ENCODE assay signal across 19 cellular contexts in the genomic region with DNA sequence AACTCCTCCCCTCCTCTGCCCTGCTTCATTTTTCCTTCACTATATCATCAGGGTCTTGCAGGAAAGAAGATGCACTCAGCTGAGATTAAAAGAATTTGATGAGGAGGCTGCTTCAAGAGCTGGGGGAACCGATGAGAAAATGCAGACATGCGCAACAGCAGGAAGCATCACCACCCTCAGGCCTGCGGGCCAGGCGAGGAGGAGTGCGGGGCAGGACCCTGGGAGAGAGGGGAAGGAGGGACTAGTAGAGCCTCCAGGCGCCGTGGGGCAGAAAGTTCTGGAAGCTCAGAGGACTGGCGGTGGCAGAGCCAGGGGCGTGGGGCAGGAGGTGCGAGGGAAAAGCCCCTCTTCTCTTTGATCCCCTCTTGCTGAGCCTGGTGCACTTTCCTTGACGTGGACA.
"Had no signal": no experiment of that assay in that cellular context is flagged by ENCODE, and none has a peak within 500 bp of the region (broad histone marks: within the 10 kb centered on the region; RNA-seq: fewer than 3 reads in every experiment).

No MANE protein-coding gene starts in this region.

- H3K27me3 ChIP-seq: colonic mucosa, dorsolateral prefrontal cortex, esophagus muscularis mucosa, right lobe of liver, upper lobe of left lung had no signal

- H3K27ac ChIP-seq: colonic mucosa, dorsolateral prefrontal cortex, esophagus muscularis mucosa, right lobe of liver, upper lobe of left lung had no signal

- ATAC-seq: left cardiac atrium had no signal

- H3K4me3 ChIP-seq: colonic mucosa, dorsolateral prefrontal cortex, esophagus muscularis mucosa, right lobe of liver, upper lobe of left lung had no signal

- H3K36me3 ChIP-seq: colonic mucosa, esophagus muscularis mucosa, right lobe of liver, upper lobe of left lung had no signal

- DNase-seq: activated CD8-positive, alpha-beta memory T cell treated with anti-CD3 and anti-CD28 coated beads for 24 hours; activated CD8-positive, alpha-beta memory T cell treated with anti-CD3 and anti-CD28 coated beads, Interleukin-2, amount 50 U/mL, for 4 hours; activated naive CD4-positive, alpha-beta T cell; activated T-cell treated with anti-CD3 and anti-CD28 coated beads, Interleukin-2, amount 50 U/mL, for 24 hours; central memory CD4-positive, alpha-beta T cell; colonic mucosa; glutamatergic neuron; left cardiac atrium; mesenchymal stem cell; occipital lobe; right lobe of liver; stimulated activated CD4-positive, alpha-beta T cell treated with anti-CD3 and anti-CD28 coated beads, Interleukin-4, amount 100 ng/mL, for 24 hours; T-helper 9 cell had no signal

- H3K4me1 ChIP-seq: colonic mucosa, esophagus muscularis mucosa, right lobe of liver, upper lobe of left lung had no signal

- H3K9me3 ChIP-seq: colonic mucosa, esophagus muscularis mucosa, right lobe of liver, upper lobe of left lung had no signal

- FAIRE-seq: astrocyte, frontal cortex, islet of Langerhans had no signal
